Comparison of ENCODE assay signal across 17 cellular contexts in genomic region chr9:98457696-98458370, GRCh38.
"Had no signal": no experiment of that assay in that cellular context is flagged by ENCODE, and none has a peak within 500 bp of the region (broad histone marks: within the 10 kb centered on the region; RNA-seq: fewer than 3 reads in every experiment).

No MANE protein-coding gene starts in this region.

- H3K4me3 ChIP-seq: lower lobe of right lung, psoas muscle, right lobe of liver, spleen, stomach, testis, upper lobe of left lung had no signal

- H3K27ac Mint-ChIP-seq: activated B cell treated with CpG ODN at 0.5 μM for 24 hours; activated CD4-positive, alpha-beta T cell treated with anti-CD3 and anti-CD28 coated beads, Interleukin-2, amount 10 ng/mL, durations not matched to agents 24 days and 14 days; activated naive CD8-positive, alpha-beta T cell treated with anti-CD3 and anti-CD28 coated beads, Interleukin-2, amount 10 ng/mL, durations not matched to agents 7 days and 5 days had no signal

- H3K36me3 ChIP-seq: brain microvascular endothelial cell, lower lobe of right lung, right lobe of liver, spleen, stomach, upper lobe of left lung had no signal

- H3K27ac ChIP-seq: brain microvascular endothelial cell, lower lobe of right lung, psoas muscle, right lobe of liver, spleen, stomach, testis, upper lobe of left lung had no signal

- H3K4me1 ChIP-seq: lower lobe of right lung, psoas muscle, right lobe of liver, spleen, stomach, upper lobe of left lung had no signal

- H3K9me3 ChIP-seq: testis had no signal

- H3K36me3 Mint-ChIP-seq: activated naive CD8-positive, alpha-beta T cell treated with anti-CD3 and anti-CD28 coated beads, Interleukin-2, amount 10 ng/mL, durations not matched to agents 7 days and 5 days had no signal

- H3K4me1 Mint-ChIP-seq: activated B cell treated with CpG ODN at 0.5 μM for 24 hours; activated CD4-positive, alpha-beta T cell treated with anti-CD3 and anti-CD28 coated beads, Interleukin-2, amount 10 ng/mL, durations not matched to agents 24 days and 14 days; activated naive CD8-positive, alpha-beta T cell treated with anti-CD3 and anti-CD28 coated beads, Interleukin-2, amount 10 ng/mL, durations not matched to agents 7 days and 5 days had no signal

- ATAC-seq: lower lobe of right lung, psoas muscle, right lobe of liver had no signal

- H3K27me3 ChIP-seq: brain microvascular endothelial cell, right lobe of liver, testis, upper lobe of left lung had no signal

- DNase-seq: activated B cell treated with CpG ODN at 0.5 μM for 24 hours; activated CD4-positive, alpha-beta T cell treated with anti-CD3 and anti-CD28 coated beads, Interleukin-2, amount 10 ng/mL, durations not matched to agents 24 days and 14 days; activated naive CD8-positive, alpha-beta T cell treated with anti-CD3 and anti-CD28 coated beads, Interleukin-2, amount 10 ng/mL, durations not matched to agents 7 days and 5 days; brain microvascular endothelial cell; cortex of kidney; effector CD4-positive, alpha-beta T cell; head of caudate nucleus; lower lobe of right lung; midbrain; psoas muscle; right lobe of liver; spleen; stomach; T-helper 2 cell; testis; upper lobe of left lung had no signal

- H3K4me3 Mint-ChIP-seq: activated B cell treated with CpG ODN at 0.5 μM for 24 hours; activated CD4-positive, alpha-beta T cell treated with anti-CD3 and anti-CD28 coated beads, Interleukin-2, amount 10 ng/mL, durations not matched to agents 24 days and 14 days; activated naive CD8-positive, alpha-beta T cell treated with anti-CD3 and anti-CD28 coated beads, Interleukin-2, amount 10 ng/mL, durations not matched to agents 7 days and 5 days; neural crest cell had no signal
